1 cellular context compared by ENCODE assay signal in genomic region chr10:128569546-128569945, GRCh38.
TF ChIP-seq lines count a peak whose summit lies in the region.

No MANE protein-coding gene starts in this region.

TF ChIP-seq in GM23338, 12 proteins besides CTCF, POLR2A, EP300 and RAD21 (continued from another document):
- no peak for TF ChIP-seq ZNF462 (CRISPR knock-in tag; IDR thresholded peaks at IDR 0.05)
- TF ChIP-seq REST (IDR thresholded peaks at IDR 0.05; ENCODE audit: unreplicated experiment): no peak
- TF ChIP-seq NANOG (IDR thresholded peaks at IDR 0.05; ENCODE audit: borderline replicate concordance): no peak
- TF ChIP-seq EZH2 (IDR thresholded peaks at IDR 0.05; ENCODE audit: low read depth, unreplicated experiment): no peak
- no peak for TF ChIP-seq STAT1 (IDR thresholded peaks at IDR 0.05; ENCODE audit: unreplicated experiment)
- TF ChIP-seq ZNF331 (CRISPR knock-in tag; IDR thresholded peaks at IDR 0.05; ENCODE audit: low read depth): no peak
- no peak for TF ChIP-seq CREB1 (CRISPR knock-in tag; IDR thresholded peaks at IDR 0.05; ENCODE audit: low read depth)
